In genomic region chr1:21633141-21633755, GRCh38 we compare ENCODE assay signal across 15 cellular contexts. TPM values are rescaled to one million over a fixed set of nuclear protein-coding genes. Genes with fewer than 3 reads are reported as not detected.
DNase-seq lines count a peak whose midpoint lies in the region; ATAC-seq, FAIRE-seq and TF ChIP-seq lines count a peak whose summit lies in the region.
"Had no signal": no experiment of that assay in that cellular context is flagged by ENCODE, and none has a peak within 500 bp of the region (broad histone marks: within the 10 kb centered on the region; RNA-seq: fewer than 3 reads in every experiment).

No MANE protein-coding gene starts in this region.

- H3K27ac ChIP-seq in A673 (ENCODE audit: low read depth, low read length, poor library complexity, severe bottlenecking): peak overlapping the region; percentile 16
- H3K27ac ChIP-seq in kidney (ENCODE audit: low read depth in 2 of 2, low read length in 2 of 2): peak overlapping the region; percentile 90 to 94
- H3K27ac ChIP-seq in pancreas: peak overlapping the region; percentile 52 to 85 (median 78)
- no peak overlapping the region for H3K27ac ChIP-seq in smooth muscle cell (ENCODE audit: low read depth)

- no peaks in the 10 kb centered on the region for H3K79me2 ChIP-seq in smooth muscle cell (ENCODE audit: low read depth)

- TF ChIP-seq CTCF in A673 (conservative IDR thresholded peaks at IDR 0.05; ENCODE audit: low read depth, low read length): no peak
- TF ChIP-seq CTCF in kidney (IDR thresholded peaks at IDR 0.05; ENCODE audit: borderline replicate concordance, extremely low read depth, insufficient read depth): no peak
- no peak for TF ChIP-seq CTCF in pancreas (IDR thresholded peaks at IDR 0.05)
- no peak for TF ChIP-seq CTCF in smooth muscle cell (IDR thresholded peaks at IDR 0.05; ENCODE audit: borderline replicate concordance, insufficient read depth, poor library complexity, severe bottlenecking)

- H3K9me3 ChIP-seq in A673 (ENCODE audit: low read depth, low read length, poor library complexity, severe bottlenecking): no peaks in the 10 kb centered on the region
- no peaks in the 10 kb centered on the region for H3K9me3 ChIP-seq in kidney (ENCODE audit: control insufficient read depth in 1 of 2, low read length in 2 of 2)
- H3K9me3 ChIP-seq in pancreas: no peaks in the 10 kb centered on the region
- no peaks in the 10 kb centered on the region for H3K9me3 ChIP-seq in smooth muscle cell (replicated peaks; ENCODE audit: low read depth)
- H3K9me3 ChIP-seq: BE2C had no signal

- WGBS in pancreas, 2 donors: 70 to 72% methylated on average over 7 of the region's 7 CpGs
- 95% methylated on average over 7 of the region's 7 CpGs for WGBS in smooth muscle cell (ENCODE audit: low lambda C conversion rate)

- H3K4me1 ChIP-seq in A673 (ENCODE audit: insufficient read depth, low read length, poor library complexity, severe bottlenecking): peaks cover 25% of the 10 kb centered on the region
- H3K4me1 ChIP-seq in kidney (ENCODE audit: control insufficient read depth in 1 of 2, insufficient read depth in 1 of 2, low read depth in 1 of 2, low read length in 2 of 2): peaks cover 16 to 35% of the 10 kb centered on the region in 2 donors
- H3K4me1 ChIP-seq in pancreas: peaks cover 24 to 38% (median 32%) of the 10 kb centered on the region in 3 donors
- H3K4me1 ChIP-seq in smooth muscle cell (ENCODE audit: low read depth): no peaks in the 10 kb centered on the region
- H3K4me1 ChIP-seq: BE2C had no signal

- CTCF ChIA-PET in A673 (lab: Charles Lee): no interaction called here

- POLR2A ChIA-PET in A673 (lab: Charles Lee; ENCODE audit: low non-redundant PET): no interaction called here

- ATAC-seq in pancreas: no peak
- no peak for ATAC-seq in HG02885 (IDR thresholded peaks at IDR 0.05; ENCODE audit: poor library complexity, unreplicated experiment)
- ATAC-seq: CD8-positive, alpha-beta T cell had no signal

- FAIRE-seq in kidney (lab: Jason Lieb, UNC) (no peak), pancreas (lab: Jason Lieb, UNC) (no peak)

- H3K36me3 ChIP-seq in A673 (ENCODE audit: insufficient read depth, low read length, poor library complexity, severe bottlenecking): peaks cover 5% of the 10 kb centered on the region
- peaks cover 0 to 4% of the 10 kb centered on the region in 2 donors for H3K36me3 ChIP-seq in kidney (ENCODE audit: control insufficient read depth in 1 of 2, insufficient read depth in 2 of 2, low read length in 2 of 2)
- H3K36me3 ChIP-seq in pancreas: no peaks in the 10 kb centered on the region
- no peaks in the 10 kb centered on the region for H3K36me3 ChIP-seq in smooth muscle cell (ENCODE audit: low read depth)
- H3K36me3 ChIP-seq: BE2C had no signal

- no peaks in the 10 kb centered on the region for H4K20me1 ChIP-seq in smooth muscle cell (ENCODE audit: low read depth)

- intact Hi-C loops in A673 (cut with micrococcal nuclease; ENCODE audit: unreplicated experiment) (no loop called here), kidney (cut with DNase I) (no loop called here), pancreas (cut with DNase I) (no loop called here)

- H3K4me3 ChIP-seq in A673 (ENCODE audit: low read depth, low read length, poor library complexity, severe bottlenecking) (no peak overlapping the region), kidney (ENCODE audit: low read length in 2 of 2) (no peak overlapping the region), pancreas (no peak overlapping the region), smooth muscle cell (no peak overlapping the region)

- H2AFZ ChIP-seq in smooth muscle cell (ENCODE audit: low read depth): no peak overlapping the region

- no peaks in the 10 kb centered on the region for H3K27me3 ChIP-seq in A673 (replicated peaks; ENCODE audit: insufficient read depth, low read depth, low read length, poor library complexity)
- no peaks in the 10 kb centered on the region for H3K27me3 ChIP-seq in pancreas
- H3K27me3 ChIP-seq in smooth muscle cell (ENCODE audit: low read depth): no peaks in the 10 kb centered on the region
- H3K27me3 ChIP-seq: BE2C had no signal

- H3K9ac ChIP-seq in kidney (ENCODE audit: low read length in 2 of 2): peak overlapping the region in 1 of 2 donors; percentile 41
- no peak overlapping the region for H3K9ac ChIP-seq in smooth muscle cell (ENCODE audit: low read depth)

- no TSS peak for BruUV-seq in A673 (replicated peaks; lab: Mats Ljungman, UMichigan)

- no peak for TF ChIP-seq EP300 in Ishikawa (IDR thresholded peaks at IDR 0.05; ENCODE audit: borderline replicate concordance)

- DNase-seq in A673 (ENCODE audit: low spot score): no peak
- DNase-seq in kidney: no peak
- peak in 2 of 6 donors; percentile 27 to 42 for DNase-seq in pancreas
- DNase-seq in NCI-H146 treated with DMSO at 0.1 percent for 48 hours (lab: John Stamatoyannopoulos, UW; ENCODE audit: unreplicated experiment): no peak
- no peak for DNase-seq in smooth muscle cell (lab: John Stamatoyannopoulos, UW; ENCODE audit: unreplicated experiment)
- no peak for DNase-seq in cortex of kidney (lab: John Stamatoyannopoulos, UW)
- DNase-seq: ACHN; BE2C; CD8-positive, alpha-beta T cell; HCEC 1CT; NCI-H1436 treated with DMSO at 0.1 percent for 48 hours; NCI-H446 had no signal

- H3K4me2 ChIP-seq in smooth muscle cell: no peak overlapping the region

- TF ChIP-seq RAD21 in Ishikawa (IDR thresholded peaks at IDR 0.05; ENCODE audit: low read depth): no peak

- no peaks in the 10 kb centered on the region for H3F3A ChIP-seq in smooth muscle cell (ENCODE audit: low read depth)

TF ChIP-seq in Ishikawa, 13 proteins besides CTCF, POLR2A, EP300 and RAD21:
- TF ChIP-seq YY1 (IDR thresholded peaks at IDR 0.05; ENCODE audit: low read depth) (no peak), NFIC (IDR thresholded peaks at IDR 0.05) (0 out of 2 replicates have a peak, but pooled peaks have one; percentile 16), ZBTB7A (IDR thresholded peaks at IDR 0.05; ENCODE audit: low read depth) (peak; percentile 76)

RNA-seq across cellular contexts. Expression of gene RAP1GAP, which starts 35.9 kb away (rescaled TPM):
- total RNA-seq in A673 (2021) (37.7 and 40.3 TPM in 2 replicates), kidney (39.2 TPM), pancreas (10 to 100 TPM; 53.4 to 93.3 (median 64.8) TPM), smooth muscle cell (0.99 and 3.0 TPM in 2 replicates)
- polyA plus RNA-seq in kidney (ENCODE audit: insufficient read depth, low read depth, low replicate concordance) (200 TPM), pancreas (100 to 1,000 TPM in 1 of 2 donors, 10 to 100 TPM in 1; 83.6 to 100 TPM), smooth muscle cell (3.9 and 4.1 TPM in 2 replicates)
- polyA plus RNA-seq: IgD-negative memory B cell had no signal
